In the genomic region with DNA sequence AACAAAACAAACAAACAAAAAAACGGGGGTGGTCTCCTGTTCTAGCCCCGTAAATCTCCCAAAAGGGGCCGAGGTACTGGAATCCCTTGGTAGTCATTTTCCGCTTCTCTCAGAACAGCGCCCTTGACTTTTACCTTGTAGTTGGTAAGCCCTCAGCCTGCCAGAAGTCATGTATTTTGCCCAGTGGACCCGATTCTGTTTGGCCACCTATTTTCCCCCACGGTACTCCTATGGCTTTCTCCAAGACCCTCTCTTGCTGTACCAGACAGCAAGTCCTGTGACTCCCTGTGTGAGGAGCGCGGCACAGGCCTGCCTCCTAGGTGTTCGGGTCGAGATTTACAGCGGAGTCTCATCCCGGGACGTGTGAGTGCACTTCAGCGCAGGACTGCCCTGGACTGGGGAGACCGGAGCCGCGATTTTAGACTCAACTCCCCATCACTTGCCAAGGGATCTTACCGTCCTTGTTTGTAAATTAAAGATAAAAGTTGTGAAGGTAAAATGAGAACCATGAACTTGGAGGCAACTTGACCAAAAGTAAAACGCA, we compare ENCODE assay signal across 8 cellular contexts. TPM values are rescaled to one million over a fixed set of nuclear protein-coding genes. Genes with fewer than 3 reads are reported as not detected.
DNase-seq lines count a peak whose midpoint lies in the region; ATAC-seq and TF ChIP-seq lines count a peak whose summit lies in the region.

No MANE protein-coding gene starts in this region.

- 22 to 31% (median 25%) methylated on average over 19 to 20 of the region's 20 CpGs for WGBS in adrenal gland, 4 donors
- WGBS in sigmoid colon, 2 donors: 30 to 52% methylated on average over 20 of the region's 20 CpGs

- H3K9me3 ChIP-seq in ES-I3 (ENCODE audit: control insufficient read depth, insufficient read depth, low read length) (no peaks in the 10 kb centered on the region), adrenal gland (replicated peaks in 1 of 3) (no peaks in the 10 kb centered on the region), sigmoid colon (no peaks in the 10 kb centered on the region)

- TF ChIP-seq POLR2A in adrenal gland (IDR thresholded peaks at IDR 0.05) (peak in 1 of 2 donors; percentile 46), sigmoid colon (IDR thresholded peaks at IDR 0.05) (no peak)

- peak overlapping the region in 1 of 4 donors; percentile 90 for H3K4me3 ChIP-seq in adrenal gland
- peak overlapping the region; percentile 56 for H3K4me3 ChIP-seq in iPS-11a (ENCODE audit: low read depth, low read length)
- H3K4me3 ChIP-seq in sigmoid colon: peak overlapping the region in 2 of 4 donors; percentile 81 to 94

- H3K27me3 ChIP-seq in adrenal gland (no peaks in the 10 kb centered on the region), sigmoid colon (no peaks in the 10 kb centered on the region)

- H3K4me1 ChIP-seq in ES-I3 (ENCODE audit: insufficient read depth, low read length) (no peaks in the 10 kb centered on the region; the same call in 1 of the 2 replicates), adrenal gland (replicated peaks in 1 of 2) (peaks cover 49 to 59% of the 10 kb centered on the region in 2 donors), sigmoid colon (peaks cover 0 to 77% (median 71%) of the 10 kb centered on the region in 4 donors)

- H3K27ac ChIP-seq in adrenal gland (peak overlapping the region; percentile 94 to 100 (median 97)), sigmoid colon (peak overlapping the region; percentile 95 to 100 (median 98))

- intact Hi-C loops in adrenal gland (cut with DNase I) (no loop called here), sigmoid colon (cut with DNase I) (loop anchor here (2.0 to 5.0 kb wide), 4 partner anchors 25 to 1404 kb away; a partner anchor contains a TSS)

- H3K9ac ChIP-seq in ES-I3 (ENCODE audit: low read depth, low read length): peak overlapping the region; percentile 80; the same call in 1 of the 2 replicates

- no peak for TF ChIP-seq EP300 in sigmoid colon (IDR thresholded peaks at IDR 0.05)

- DNase-seq in NCI-H526 (lab: John Stamatoyannopoulos, UW) (peak; percentile 61 to 64), adrenal gland (peak; percentile 66 to 82 (median 72)), sigmoid colon (peak; percentile 86), NCI-H2081 treated with DMSO at 0.1 percent for 48 hours (lab: John Stamatoyannopoulos, UW) (no peak)

- ATAC-seq in HG03378 (IDR thresholded peaks at IDR 0.05; ENCODE audit: unreplicated experiment) (no peak), GM21515 (IDR thresholded peaks at IDR 0.05; ENCODE audit: unreplicated experiment) (no peak)

- TF ChIP-seq CTCF in adrenal gland (IDR thresholded peaks at IDR 0.05) (no peak), sigmoid colon (IDR thresholded peaks at IDR 0.05) (no peak)

- H3K36me3 ChIP-seq in ES-I3 (ENCODE audit: insufficient read depth, low read length) (peaks cover 23% of the 10 kb centered on the region), adrenal gland (replicated peaks in 1 of 2) (peaks cover 0 to 36% of the 10 kb centered on the region in 2 donors), sigmoid colon (peaks cover 21 to 40% (median 28%) of the 10 kb centered on the region in 4 donors)

RNA-seq across cellular contexts. Expression of a gene that starts 1.1 kb away (rescaled TPM):
- 100 to 1,000 TPM in 2 of 8 donors, 10 to 100 TPM in 6; 10.9 to 128 (median 38.1) TPM for total RNA-seq in adrenal gland
- polyA plus RNA-seq in adrenal gland: 100 to 1,000 TPM in 1 of 3 donors, 10 to 100 TPM in 2; 21.7 to 167 (median 91.4) TPM
- total RNA-seq in sigmoid colon: 10 to 100 TPM; 13.5 to 23.5 (median 16.0) TPM
- 10 to 100 TPM; 16.2 to 52.8 (median 17.1) TPM for polyA plus RNA-seq in sigmoid colon

RNA-seq across cellular contexts. Expression of a gene that starts 1.2 kb away (rescaled TPM):
- total RNA-seq in adrenal gland (10 to 100 TPM in 7 of 8 donors, 1 to 10 TPM in 1; 7.7 to 65.1 (median 30.9) TPM), sigmoid colon (10 to 100 TPM; 30.7 to 48.5 (median 40.7) TPM)
- polyA plus RNA-seq in adrenal gland (10 to 100 TPM; 72.8 to 98.4 (median 72.9) TPM), sigmoid colon (10 to 100 TPM; 42.3 to 52.9 (median 46.7) TPM)

RNA-seq across cellular contexts. Expression of a gene that starts 25.4 kb away (rescaled TPM):
- total RNA-seq in adrenal gland (100 to 1,000 TPM; 114 to 202 (median 135) TPM), sigmoid colon (100 to 1,000 TPM; 118 to 194 (median 141) TPM)
- polyA plus RNA-seq in adrenal gland (100 to 1,000 TPM in 2 of 3 donors, 10 to 100 TPM in 1; 81.2 to 238 (median 101) TPM), sigmoid colon (100 to 1,000 TPM; 141 to 204 (median 172) TPM)

RNA-seq across cellular contexts. Expression of a gene that starts 28.3 kb away (rescaled TPM):
- 1 to 10 TPM in 3 of 8 donors, under 1 TPM in 4, not detected in 1; 0.32 to 7.6 (median 0.61) TPM for total RNA-seq in adrenal gland
- 1 to 10 TPM; 1.9 to 7.4 (median 5.6) TPM for polyA plus RNA-seq in adrenal gland
- 1 to 10 TPM; 3.6 to 8.9 (median 6.9) TPM for total RNA-seq in sigmoid colon
- 1 to 10 TPM in 1 of 3 donors, under 1 TPM in 2; under 0.01 to 3.5 (median 0.46) TPM for polyA plus RNA-seq in sigmoid colon

RNA-seq across cellular contexts. Expression of a gene that starts 33.7 kb away (rescaled TPM):
- total RNA-seq in adrenal gland (100 to 1,000 TPM in 4 of 8 donors, 10 to 100 TPM in 4; 38.3 to 182 (median 116) TPM), sigmoid colon (10 to 100 TPM; 46.6 to 56.3 (median 53.2) TPM)
- polyA plus RNA-seq in adrenal gland (100 to 1,000 TPM; 114 to 210 (median 143) TPM), sigmoid colon (10 to 100 TPM; 22.9 to 86.2 (median 25.8) TPM)
